In the genomic region with DNA sequence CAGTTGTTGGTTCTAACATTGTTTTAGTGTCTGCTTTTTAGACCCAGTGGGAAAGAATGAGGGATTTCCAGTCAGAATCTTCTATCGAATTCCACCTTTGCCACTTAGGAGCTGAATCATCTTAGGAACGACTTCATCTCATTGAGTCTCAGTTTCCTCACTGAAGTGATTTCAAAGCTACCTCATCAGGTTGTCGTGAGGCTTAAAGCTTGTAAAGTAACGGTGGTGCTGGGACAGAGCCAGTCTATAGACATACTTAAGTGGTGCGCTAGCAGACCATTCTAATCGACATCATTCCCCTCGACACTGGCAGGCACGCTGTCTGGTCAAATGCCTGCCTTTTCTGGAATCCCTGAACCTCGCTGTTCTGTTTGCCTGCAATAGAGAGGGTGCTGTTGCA, we compare ENCODE assay signal across 17 cellular contexts. TPM values are rescaled to one million over a fixed set of nuclear protein-coding genes. Genes with fewer than 3 reads are reported as not detected.
DNase-seq lines count a peak whose midpoint lies in the region; ATAC-seq, FAIRE-seq and TF ChIP-seq lines count a peak whose summit lies in the region.
"Had no signal": no experiment of that assay in that cellular context is flagged by ENCODE, and none has a peak within 500 bp of the region (broad histone marks: within the 10 kb centered on the region; RNA-seq: fewer than 3 reads in every experiment).

No MANE protein-coding gene starts in this region.

- FAIRE-seq in HepG2 (lab: Jason Lieb, UNC), result no peak
- no peak for FAIRE-seq in K562 (lab: Jason Lieb, UNC)

- no TSS peak for BruUV-seq in HepG2 (replicated peaks; lab: Mats Ljungman, UMichigan)
- no TSS peak for BruUV-seq in K562 (replicated peaks; lab: Mats Ljungman, UMichigan)

- H3K23ac ChIP-seq in mesenchymal stem cell (ENCODE audit: low read length in 2 of 2), result no peak overlapping the region

- H3K4me3 ChIP-seq in liver (ENCODE audit: low read depth in 1 of 3, low read length in 3 of 3) (no peak overlapping the region), HepG2 (replicated peaks in 1 of 3; ENCODE audit: insufficient read depth in 1 of 3, low read depth in 2 of 3, low read length in 3 of 3) (no peak overlapping the region), K562 (no peak overlapping the region), mesenchymal stem cell (ENCODE audit: insufficient read depth in 1 of 2, low read depth in 1 of 2, low read length in 2 of 2) (no peak overlapping the region), subcutaneous abdominal adipose tissue (ENCODE audit: low read depth in 1 of 5, low read length in 5 of 5) (no peak overlapping the region)

- no peak for DNase-seq in HepG2 (ENCODE audit: low spot score)
- no peak for DNase-seq in K562 (ENCODE audit: extremely low read depth in 1 of 4, low spot score in 3 of 4)
- no peak for DNase-seq in mesenchymal stem cell
- DNase-seq in midbrain (lab: John Stamatoyannopoulos, UW), result no peak
- DNase-seq in DMS 273 (lab: John Stamatoyannopoulos, UW; ENCODE audit: unreplicated experiment), result no peak
- no peak for DNase-seq in stimulated activated CD4-positive, alpha-beta T cell treated with anti-CD3 and anti-CD28 coated beads, Interleukin-4, amount 100 ng/mL, for 24 hours
- DNase-seq: ACHN; AML-193; CD4-positive, alpha-beta T cell; DMS79 treated with DMSO at 0.1 percent for 48 hours; GF-D8; HCEC 1CT; KG1 had no signal

- no peak overlapping the region for H3K4ac ChIP-seq in mesenchymal stem cell (ENCODE audit: low read depth in 1 of 2, low read length in 2 of 2)

- no peak overlapping the region for H3K4me2 ChIP-seq in HepG2 (ENCODE audit: low read depth, low read length)
- H3K4me2 ChIP-seq in K562 (ENCODE audit: insufficient read depth, low read length), result no peak overlapping the region
- H3K4me2 ChIP-seq in mesenchymal stem cell (ENCODE audit: low read length, poor library complexity, severe bottlenecking), result no peak overlapping the region

- no peak overlapping the region for H3K18ac ChIP-seq in mesenchymal stem cell (ENCODE audit: low read depth in 1 of 2, low read length in 2 of 2)

- intact Hi-C loops in HepG2 (cut with micrococcal nuclease; ENCODE audit: unreplicated experiment), result no loop called here
- intact Hi-C loops in K562 (cut with micrococcal nuclease), result no loop called here

- peak overlapping the region; percentile 46 for H2AK5ac ChIP-seq in mesenchymal stem cell (ENCODE audit: low read length, severe bottlenecking)

- H3K36me3 ChIP-seq in liver (ENCODE audit: control insufficient read depth in 4 of 4, insufficient read depth in 3 of 4, low read depth in 1 of 4, low read length in 3 of 4) (no peaks in the 10 kb centered on the region), HepG2 (replicated peaks in 1 of 2; ENCODE audit: control insufficient read depth in 1 of 2, insufficient read depth in 2 of 2, low read length in 2 of 2) (no peaks in the 10 kb centered on the region), K562 (ENCODE audit: control insufficient read depth, insufficient read depth, low read length) (no peaks in the 10 kb centered on the region), mesenchymal stem cell (ENCODE audit: control insufficient read depth in 1 of 2, insufficient read depth in 2 of 2, low read depth in 1 of 2, low read length in 2 of 2) (no peaks in the 10 kb centered on the region), subcutaneous abdominal adipose tissue (ENCODE audit: control insufficient read depth in 5 of 5, insufficient read depth in 5 of 5, low read length in 5 of 5) (no peaks in the 10 kb centered on the region)

- H3K9ac ChIP-seq in liver (ENCODE audit: low read depth in 1 of 2, low read length in 2 of 2), result no peak overlapping the region
- no peak overlapping the region for H3K9ac ChIP-seq in HepG2 (ENCODE audit: insufficient read depth, low read depth, low read length)
- H3K9ac ChIP-seq in K562 (ENCODE audit: insufficient read depth in 1 of 2, low read depth in 2 of 2, low read length in 2 of 2), result no peak overlapping the region
- H3K9ac ChIP-seq in mesenchymal stem cell (ENCODE audit: low read length), result no peak overlapping the region
- no peak overlapping the region for H3K9ac ChIP-seq in subcutaneous abdominal adipose tissue (ENCODE audit: low read length in 5 of 5)

- in situ Hi-C loops in HepG2 (cut with HindIII; ENCODE audit: extremely low pct_ligation_motif_present, low pct_unique_long_range_greater_than_20kb) (no loop called here), K562 (cut with MboI) (no loop called here)

- H4K20me1 ChIP-seq in HepG2 (ENCODE audit: insufficient read depth, low read length) (no peaks in the 10 kb centered on the region), K562 (replicated peaks; ENCODE audit: control insufficient read depth, insufficient read depth, low read length) (no peaks in the 10 kb centered on the region)

- TF ChIP-seq EP300 in HepG2 (IDR thresholded peaks at IDR 0.05; ENCODE audit: low read depth in 2 of 2, low read length in 2 of 2) (no peak), HepG2 (CRISPR knock-in tag; IDR thresholded peaks at IDR 0.05; ENCODE audit: borderline replicate concordance) (no peak), K562 (IDR thresholded peaks at IDR 0.05; ENCODE audit: low read length) (no peak)

- no peak overlapping the region for H2AFZ ChIP-seq in HepG2 (ENCODE audit: low read length)
- no peak overlapping the region for H2AFZ ChIP-seq in K562 (ENCODE audit: low read depth, low read length)
- no peak overlapping the region for H2AFZ ChIP-seq in mesenchymal stem cell (ENCODE audit: low read depth, low read length)

- no peak overlapping the region for H2BK12ac ChIP-seq in mesenchymal stem cell (ENCODE audit: low read length in 2 of 2)

- POLR2A ChIA-PET in HepG2 (lab: Yijun Ruan, JAX), result no interaction called here
- POLR2A ChIA-PET in K562 (lab: Yijun Ruan, JAX), result interaction anchor here (0.7 to 1.0 kb wide), 3 partner anchors 22 to 1660 kb away, joined by 3 read pairs; no protein-coding TSS in a partner anchor

- TF ChIP-seq POLR2A in HepG2 (IDR thresholded peaks at IDR 0.05; ENCODE audit: insufficient read depth in 1 of 2, low read depth in 2 of 2, low read length in 2 of 2) (no peak), K562 (conservative IDR thresholded peaks at IDR 0.05) (no peak)

- H3K27me3 ChIP-seq in liver (ENCODE audit: control insufficient read depth in 4 of 4, insufficient read depth in 4 of 4, low read length in 3 of 4) (no peaks in the 10 kb centered on the region), HepG2 (ENCODE audit: control insufficient read depth in 1 of 2, insufficient read depth in 2 of 2, low read length in 2 of 2) (no peaks in the 10 kb centered on the region; a peak in 1 of 5 replicates), K562 (ENCODE audit: control insufficient read depth in 2 of 2, insufficient read depth in 2 of 2, low read length in 2 of 2) (peaks cover 19 to 28% of the 10 kb centered on the region in 2 experiments; a peak in 4 of 5 replicates), mesenchymal stem cell (ENCODE audit: control insufficient read depth in 1 of 2, insufficient read depth in 1 of 2, low read length in 2 of 2) (no peaks in the 10 kb centered on the region), subcutaneous abdominal adipose tissue (ENCODE audit: control insufficient read depth in 5 of 5, insufficient read depth in 4 of 5, low read length in 5 of 5) (no peaks in the 10 kb centered on the region)

- H2BK5ac ChIP-seq in mesenchymal stem cell (ENCODE audit: low read depth, low read length, poor library complexity, severe bottlenecking), result no peak overlapping the region

- TF ChIP-seq RAD21 in liver (IDR thresholded peaks at IDR 0.05), result no peak
- TF ChIP-seq RAD21 in HepG2 (CRISPR knock-in tag; IDR thresholded peaks at IDR 0.05), result no peak
- no peak for TF ChIP-seq RAD21 in K562 (CRISPR knock-in tag; conservative IDR thresholded peaks at IDR 0.05 in 1 of 2, IDR thresholded peaks at IDR 0.05 in 1 of 2)

- CTCF ChIA-PET in HepG2 (lab: Yijun Ruan, JAX; ENCODE audit: low intra/inter-chr PET ratio, low total read pairs) (no interaction called here), K562 (lab: Yijun Ruan, JAX; ENCODE audit: low intra/inter-chr PET ratio) (no interaction called here)

- TF ChIP-seq CTCF in liver (IDR thresholded peaks at IDR 0.05; ENCODE audit: low read depth, low read length, missing input control) (no peak), HepG2 (CRISPR knock-in tag; IDR thresholded peaks at IDR 0.05) (no peak), K562 (IDR thresholded peaks at IDR 0.05 in 2 of 3, conservative IDR thresholded peaks at IDR 0.05 in 1 of 3; ENCODE audit: insufficient read depth in 2 of 3, low read depth in 1 of 3, low read length in 3 of 3) (no peak)

- H4K91ac ChIP-seq in mesenchymal stem cell (ENCODE audit: low read length), result no peak overlapping the region

- peak overlapping the region; percentile 54 to 76 for H3K27ac ChIP-seq in liver (ENCODE audit: low read depth in 1 of 2, low read length in 2 of 2)
- H3K27ac ChIP-seq in HepG2 (ENCODE audit: extremely low read length, insufficient read depth, low read length), result no peak overlapping the region
- H3K27ac ChIP-seq in K562 (ENCODE audit: extremely low read depth, low read depth, low read length), result no peak overlapping the region
- H3K27ac ChIP-seq in mesenchymal stem cell (ENCODE audit: low read length, poor library complexity, severe bottlenecking), result no peak overlapping the region
- peak overlapping the region; percentile 9 for H3K27ac ChIP-seq in subcutaneous abdominal adipose tissue (ENCODE audit: low read depth, low read length)
- H3K27ac ChIP-seq: C4-2B, HL-60 had no signal

- H3K79me1 ChIP-seq in mesenchymal stem cell (replicated peaks; ENCODE audit: low read length, poor library complexity, severe bottlenecking), result peaks cover 8% of the 10 kb centered on the region

- H4K8ac ChIP-seq in mesenchymal stem cell (ENCODE audit: low read length), result no peak overlapping the region

- H3K14ac ChIP-seq in mesenchymal stem cell (ENCODE audit: low read length in 2 of 2), result no peak overlapping the region

- no peaks in the 10 kb centered on the region for H3K9me1 ChIP-seq in K562 (ENCODE audit: control insufficient read depth, insufficient read depth, low read length)

- H3K9me3 ChIP-seq in liver (ENCODE audit: control insufficient read depth in 4 of 4, low read length in 3 of 4), result no peaks in the 10 kb centered on the region
- no peaks in the 10 kb centered on the region for H3K9me3 ChIP-seq in HepG2 (ENCODE audit: low read length)
- H3K9me3 ChIP-seq in K562 (replicated peaks; ENCODE audit: control insufficient read depth, insufficient read depth, low read depth, low read length), result no peaks in the 10 kb centered on the region
- no peaks in the 10 kb centered on the region for H3K9me3 ChIP-seq in mesenchymal stem cell (ENCODE audit: control insufficient read depth, low read length)
- H3K9me3 ChIP-seq in subcutaneous abdominal adipose tissue (ENCODE audit: control insufficient read depth in 5 of 5, low read length in 5 of 5), result no peaks in the 10 kb centered on the region

- no peak overlapping the region for H2BK120ac ChIP-seq in mesenchymal stem cell (ENCODE audit: low read depth, low read length)

- no peak; the same call in 2 of the 3 replicates for ATAC-seq in HepG2
- peak; percentile 35; the same call in 1 of the 3 replicates for ATAC-seq in K562

- no peak overlapping the region for H2BK15ac ChIP-seq in mesenchymal stem cell (ENCODE audit: low read depth, poor library complexity, severe bottlenecking)

- H3K4me1 ChIP-seq in liver (ENCODE audit: control insufficient read depth in 4 of 4, insufficient read depth in 4 of 4, low read length in 3 of 4) (peaks cover 0 to 4% (median 2%) of the 10 kb centered on the region in 4 donors), HepG2 (ENCODE audit: insufficient read depth, low read length) (peaks cover 11% of the 10 kb centered on the region), K562 (replicated peaks in 1 of 2; ENCODE audit: control insufficient read depth in 2 of 2, insufficient read depth in 2 of 2, low read length in 2 of 2) (peaks cover 0 to 4% of the 10 kb centered on the region in 2 experiments; a peak in 1 of 5 replicates), mesenchymal stem cell (ENCODE audit: control insufficient read depth, insufficient read depth, low read depth, low read length) (peaks cover 3% of the 10 kb centered on the region), subcutaneous abdominal adipose tissue (ENCODE audit: control insufficient read depth in 5 of 5, insufficient read depth in 5 of 5, low read length in 5 of 5) (peaks cover 0 to 5% (median 3%) of the 10 kb centered on the region in 5 donors)

- WGBS in liver, result 96% methylated on average over 9 of the region's 9 CpGs
- 64% methylated on average over 9 of the region's 9 CpGs for WGBS in HepG2 (ENCODE audit: low lambda C conversion rate)
- under 1% methylated on average over 9 of the region's 9 CpGs for WGBS in K562 (ENCODE audit: insufficient coverage, low coverage, missing lambda C conversion rate)
- WGBS in mesenchymal stem cell, result 78% methylated on average over 7 of the region's 9 CpGs

- H3K79me2 ChIP-seq in HepG2 (ENCODE audit: insufficient read depth, low read length), result no peaks in the 10 kb centered on the region
- H3K79me2 ChIP-seq in K562 (ENCODE audit: control insufficient read depth, insufficient read depth, low read length), result no peaks in the 10 kb centered on the region

RNA-seq across cellular contexts. Expression of a gene that starts 55.5 kb away (rescaled TPM):
- total RNA-seq in liver (10 to 100 TPM in 1 of 2 donors, 1 to 10 TPM in 1; 9.2 to 11.0 TPM), HepG2 (2016; rRNA removed; fragmentation: Illumina TruSeq; extraction: Trizol) (9.4 and 14.3 TPM in 2 replicates), K562 (2014; rRNA removed) (0.05 and 0.08 TPM in 2 replicates), K562 (2014; rRNA removed; fragmentation: Illumina TruSeq; extraction: Trizol) (0.07 and 0.10 TPM in 2 replicates), K562 (2015; rRNA removed; fragmentation: Illumina TruSeq; extraction: Trizol) (0.08 and 0.11 TPM in 2 replicates), K562 (2021) (0.07 and 0.13 TPM in 2 replicates)
- polyA plus RNA-seq in liver (1 to 10 TPM; 1.8 to 3.1 TPM), HepG2 (2011; rRNA removed) (3.3 and 3.6 TPM in 2 replicates), K562 (2011; rRNA removed) (0.07 and 0.11 TPM in 2 replicates), K562 (2014; fragmentation: Illumina TruSeq; extraction: Trizol) (0.04 and 0.06 TPM in 2 replicates), K562 (2014; fragmentation: Nextera tagmentation; extraction: Ambion mirVana) (under 1 TPM; 0.03 to 0.10 TPM), K562 (2014; rRNA removed) (0.03 and 0.07 TPM in 2 replicates)
- 1.4 and 1.6 TPM in 2 replicates for total RNA-seq in HepG2 (2016; cell fraction: cytosol; rRNA removed; fragmentation: Illumina TruSeq; extraction: Trizol; ENCODE audit: low read depth)
- 9.0 and 13.6 TPM in 2 replicates for total RNA-seq in HepG2 (2016; cell fraction: insoluble cytoplasmic fraction; rRNA removed; fragmentation: Illumina TruSeq; extraction: Trizol)
- total RNA-seq in HepG2 (2016; cell fraction: membrane; rRNA removed; fragmentation: Illumina TruSeq; extraction: Trizol), result 7.9 and 8.7 TPM in 2 replicates
- 9.9 and 10.4 TPM in 2 replicates for total RNA-seq in HepG2 (2016; cell fraction: nucleus; rRNA removed; fragmentation: Illumina TruSeq; extraction: Trizol)
- 1.2 and 2.6 TPM in 2 replicates for polyA plus RNA-seq in HepG2 (2011; cell fraction: cytosol; rRNA removed)
- 1.1 and 2.2 TPM in 2 replicates for polyA plus RNA-seq in HepG2 (2011; cell fraction: nucleus; rRNA removed)
- 7.5 and 8.3 TPM in 2 replicates for polyA plus RNA-seq in HepG2 (2012)
- polyA plus RNA-seq in HepG2 (2016; cell fraction: cytosol; fragmentation: Illumina TruSeq; extraction: Trizol; ENCODE audit: low read depth), result 1.3 and 1.4 TPM in 2 replicates
- polyA plus RNA-seq in HepG2 (2016; cell fraction: insoluble cytoplasmic fraction; fragmentation: Illumina TruSeq; extraction: Trizol; ENCODE audit: low read depth), result 10.8 and 11.9 TPM in 2 replicates
- polyA plus RNA-seq in HepG2 (2016; cell fraction: membrane; fragmentation: Illumina TruSeq; extraction: Trizol; ENCODE audit: low read depth), result 4.8 and 5.2 TPM in 2 replicates
- polyA plus RNA-seq in HepG2 (2016; cell fraction: nucleus; fragmentation: Illumina TruSeq; extraction: Trizol; ENCODE audit: insufficient read depth, low read depth), result 9.8 and 9.9 TPM in 2 replicates
- polyA minus RNA-seq in HepG2 (2011; rRNA and poly(A)+ RNA removed; ENCODE audit: low replicate concordance), result 2.0 and 5.2 TPM in 2 replicates
- 7.0 and 10.9 TPM in 2 replicates for polyA minus RNA-seq in HepG2 (2011; cell fraction: cytosol; rRNA and poly(A)+ RNA removed)
- polyA minus RNA-seq in HepG2 (2011; cell fraction: nucleus; rRNA and poly(A)+ RNA removed), result 9.0 and 12.9 TPM in 2 replicates
- total RNA-seq in K562 (2011; cell fraction: chromatin; rRNA removed; ENCODE audit: low replicate concordance), result 0.09 and 0.16 TPM in 2 replicates
- 0.13 TPM in 1 of 2 replicates, not detected in the other for total RNA-seq in K562 (2011; cell fraction: nucleolus; rRNA removed)
- 0.07 and 0.23 TPM in 2 replicates for total RNA-seq in K562 (2011; cell fraction: nucleoplasm; rRNA removed)
- polyA plus RNA-seq in K562 (2011; cell fraction: cytosol; rRNA removed), result 0.01 and 0.04 TPM in 2 replicates
- polyA plus RNA-seq in K562 (2011; cell fraction: nucleus; rRNA removed), result 0.04 TPM in 2 replicates
- polyA plus RNA-seq in K562 (2012), result 0.12 and 0.13 TPM in 2 replicates
- 0.30 and 0.49 TPM in 2 replicates for polyA minus RNA-seq in K562 (2011; rRNA and poly(A)+ RNA removed)
- not detected in 2 replicates for polyA minus RNA-seq in K562 (2011; cell fraction: cytosol; rRNA and poly(A)+ RNA removed)
- 0.11 and 0.13 TPM in 2 replicates for polyA minus RNA-seq in K562 (2011; cell fraction: nucleus; rRNA and poly(A)+ RNA removed)
- 1.2 TPM for polyA plus RNA-seq in mesenchymal stem cell (2013, experiment 1 of 2)
- 1.3 TPM for polyA plus RNA-seq in mesenchymal stem cell (2013, experiment 2 of 2)

Comparison
In these comparisons a context has a peak if more than half of its experiments do, and no peak if none do; other contexts are left out.
1. H3K27ac ChIP-seq: peak in liver (2 of 2) and subcutaneous abdominal adipose tissue (single experiment); none in HepG2 (single experiment), K562 (single experiment) and mesenchymal stem cell (single experiment).